25 cellular contexts compared by ENCODE assay signal in the genomic region with DNA sequence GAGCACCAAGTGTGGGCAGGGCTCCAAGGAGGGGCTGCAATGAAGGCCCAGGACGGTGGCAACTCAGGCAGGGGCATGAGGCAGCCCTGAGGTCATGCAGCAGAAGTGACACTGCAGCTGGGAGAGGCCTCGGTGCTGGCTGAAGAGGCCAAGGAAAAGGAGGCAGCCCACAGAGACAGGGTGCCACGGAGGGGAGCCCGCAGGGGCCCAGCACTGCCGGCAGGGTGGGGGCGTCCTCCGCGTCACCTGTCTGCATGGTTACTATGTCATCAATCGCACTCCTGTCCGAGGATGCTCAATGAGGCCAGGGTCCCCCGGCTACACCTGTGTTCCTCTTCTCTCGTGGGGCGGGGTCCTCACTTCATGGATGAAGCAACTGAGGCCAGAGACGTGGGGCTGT.
"Had no signal": no experiment of that assay in that cellular context is flagged by ENCODE, and none has a peak within 500 bp of the region (broad histone marks: within the 10 kb centered on the region; RNA-seq: fewer than 3 reads in every experiment).

No MANE protein-coding gene starts in this region.

- H3K4me3 Mint-ChIP-seq: memory B cell had no signal

- H3K4me1 ChIP-seq: esophagus muscularis mucosa, foreskin keratinocyte, gastrocnemius medialis, heart right ventricle, left ventricle myocardium inferior, lower lobe of right lung had no signal

- H3K27ac Mint-ChIP-seq: memory B cell had no signal

- H3K36me3 Mint-ChIP-seq: memory B cell had no signal

- H3K27ac ChIP-seq: coronary artery, dorsolateral prefrontal cortex, esophagus muscularis mucosa, foreskin keratinocyte, gastrocnemius medialis, heart right ventricle, left ventricle myocardium inferior, lower lobe of right lung had no signal

- H3K4me3 ChIP-seq: coronary artery, dorsolateral prefrontal cortex, esophagus muscularis mucosa, gastrocnemius medialis, heart right ventricle, left ventricle myocardium inferior, lower lobe of right lung had no signal

- ATAC-seq: foreskin keratinocyte, gastrocnemius medialis, heart right ventricle, left colon, left lobe of liver, lower lobe of right lung had no signal

- H3K27me3 Mint-ChIP-seq: memory B cell had no signal

- H3K9me3 ChIP-seq: gastrocnemius medialis had no signal

- H3K4me1 Mint-ChIP-seq: memory B cell had no signal

- DNase-seq: dermis blood vessel endothelial cell; dorsolateral prefrontal cortex; effector CD4-positive, alpha-beta T cell; effector memory CD4-positive, alpha-beta T cell; foreskin keratinocyte; gastrocnemius medialis; glutamatergic neuron; head of caudate nucleus; heart right ventricle; hippocampal formation; kidney glomerular epithelial cell; left colon; left ventricle myocardium inferior; lower lobe of right lung; mammary epithelial cell; mesendoderm; midbrain had no signal

- FAIRE-seq: colon, endothelial cell of umbilical vein, islet of Langerhans, keratinocyte had no signal

- H3K27me3 ChIP-seq: foreskin keratinocyte, gastrocnemius medialis had no signal

- H3K9me3 Mint-ChIP-seq: memory B cell had no signal

- H3K36me3 ChIP-seq: esophagus muscularis mucosa, gastrocnemius medialis, heart right ventricle, left ventricle myocardium inferior, lower lobe of right lung had no signal
